In genomic region chr2:60954139-60954538, GRCh38 we compare ENCODE assay signal across 23 cellular contexts.
A peak's percentile ranks its signal among the peaks of the same experiment; 100 is the strongest.
DNase-seq lines count a peak whose midpoint lies in the region; ATAC-seq and TF ChIP-seq lines count a peak whose summit lies in the region.
"Had no signal": no experiment of that assay in that cellular context is flagged by ENCODE, and none has a peak within 500 bp of the region (broad histone marks: within the 10 kb centered on the region; RNA-seq: fewer than 3 reads in every experiment).

No MANE protein-coding gene starts in this region.

- H3K4me2 ChIP-seq in Karpas-422 (ENCODE audit: low read depth, low read length, poor library complexity, severe bottlenecking), result no peak overlapping the region
- H3K4me2 ChIP-seq: smooth muscle cell had no signal

- no peaks in the 10 kb centered on the region for H4K20me1 ChIP-seq in Karpas-422 (ENCODE audit: insufficient read depth, low read depth, low read length)

- H3K27ac ChIP-seq in Karpas-422 (ENCODE audit: low read length) (0 out of 2 replicates have a peak overlapping the region, but pooled peaks have one; percentile 4), SJCRH30 (no peak overlapping the region)
- H3K27ac ChIP-seq: cardiac muscle cell had no signal

- CTCF ChIA-PET in activated CD8-positive, alpha-beta T cell treated with anti-CD3 and anti-CD28 coated beads for 36 hours (lab: Charles Lee), result interaction anchor here (1.3 kb wide), 2 partner anchors 11 to 12 kb away, joined by 3 to 7 read pairs; no protein-coding TSS in a partner anchor
- CTCF ChIA-PET in activated CD8-positive, alpha-beta T cell treated with anti-CD3 and anti-CD28 coated beads, Interleukin-2, amount 10 ng/mL, durations not matched to agents 7 days and 5 days (lab: Charles Lee), result interaction anchor here (2.2 kb wide), 1 partner anchor 10 kb away, joined by 9 read pairs; no protein-coding TSS in a partner anchor

- H3K9me2 ChIP-seq in Karpas-422 (replicated peaks; ENCODE audit: insufficient read depth, low read length), result no peaks in the 10 kb centered on the region

- H3K4me3 Mint-ChIP-seq in activated CD8-positive, alpha-beta T cell treated with anti-CD3 and anti-CD28 coated beads for 36 hours, result no peak overlapping the region
- H3K4me3 Mint-ChIP-seq in activated CD8-positive, alpha-beta T cell treated with anti-CD3 and anti-CD28 coated beads, Interleukin-2, amount 10 ng/mL, durations not matched to agents 7 days and 5 days, result no peak overlapping the region
- no peak overlapping the region for H3K4me3 Mint-ChIP-seq in stimulated activated effector memory CD8-positive, alpha-beta T cell treated with anti-CD3 and anti-CD28 coated beads, Interleukin-12 subunit alpha, Interleukin-12 subunit beta, amount 100 ng/mL, for 72 hours
- H3K4me3 Mint-ChIP-seq: type B pancreatic cell had no signal

- peak overlapping the region; percentile 2 for H3K27ac Mint-ChIP-seq in activated CD8-positive, alpha-beta T cell treated with anti-CD3 and anti-CD28 coated beads for 36 hours
- no peak overlapping the region for H3K27ac Mint-ChIP-seq in activated CD8-positive, alpha-beta T cell treated with anti-CD3 and anti-CD28 coated beads, Interleukin-2, amount 10 ng/mL, durations not matched to agents 7 days and 5 days
- no peak overlapping the region for H3K27ac Mint-ChIP-seq in stimulated activated effector memory CD8-positive, alpha-beta T cell treated with anti-CD3 and anti-CD28 coated beads, Interleukin-12 subunit alpha, Interleukin-12 subunit beta, amount 100 ng/mL, for 72 hours
- H3K27ac Mint-ChIP-seq: type B pancreatic cell had no signal

- no peaks in the 10 kb centered on the region for H3K27me3 Mint-ChIP-seq in activated CD8-positive, alpha-beta T cell treated with anti-CD3 and anti-CD28 coated beads for 36 hours
- H3K27me3 Mint-ChIP-seq in activated CD8-positive, alpha-beta T cell treated with anti-CD3 and anti-CD28 coated beads, Interleukin-2, amount 10 ng/mL, durations not matched to agents 7 days and 5 days (ENCODE audit: low read depth), result no peaks in the 10 kb centered on the region
- H3K27me3 Mint-ChIP-seq: type B pancreatic cell had no signal

- no peak for TF ChIP-seq CTCF in activated CD8-positive, alpha-beta T cell treated with anti-CD3 and anti-CD28 coated beads for 36 hours (IDR thresholded peaks at IDR 0.05)

- H3K36me3 Mint-ChIP-seq in activated CD8-positive, alpha-beta T cell treated with anti-CD3 and anti-CD28 coated beads for 36 hours (ENCODE audit: low read depth), result peaks cover 26% of the 10 kb centered on the region
- peaks cover 46% of the 10 kb centered on the region for H3K36me3 Mint-ChIP-seq in activated CD8-positive, alpha-beta T cell treated with anti-CD3 and anti-CD28 coated beads, Interleukin-2, amount 10 ng/mL, durations not matched to agents 7 days and 5 days (ENCODE audit: low read depth)
- peaks cover 10% of the 10 kb centered on the region for H3K36me3 Mint-ChIP-seq in stimulated activated effector memory CD8-positive, alpha-beta T cell treated with anti-CD3 and anti-CD28 coated beads, Interleukin-12 subunit alpha, Interleukin-12 subunit beta, amount 100 ng/mL, for 72 hours

- H3K36me3 ChIP-seq in Karpas-422 (ENCODE audit: insufficient read depth, low read length) (peaks cover 27% of the 10 kb centered on the region), SJCRH30 (peaks cover 4% of the 10 kb centered on the region; the same call in 1 of the 2 replicates)
- H3K36me3 ChIP-seq: cardiac muscle cell, MG63 had no signal

- H3K79me2 ChIP-seq in Karpas-422 (ENCODE audit: low read length), result no peaks in the 10 kb centered on the region

- H3K9ac ChIP-seq in Karpas-422 (ENCODE audit: low read length), result no peak overlapping the region

- POLR2A ChIA-PET in activated CD8-positive, alpha-beta T cell treated with anti-CD3 and anti-CD28 coated beads for 36 hours (lab: Charles Lee), result no interaction called here
- POLR2A ChIA-PET in activated CD8-positive, alpha-beta T cell treated with anti-CD3 and anti-CD28 coated beads, Interleukin-2, amount 10 ng/mL, durations not matched to agents 7 days and 5 days (lab: Charles Lee), result interaction anchor here (1.3 kb wide), 1 partner anchor 72 kb away, joined by 3 read pairs; no protein-coding TSS in a partner anchor

- H3K4me1 ChIP-seq in Karpas-422 (ENCODE audit: low read length), result no peaks in the 10 kb centered on the region
- H3K4me1 ChIP-seq in SJCRH30, result peaks cover 11% of the 10 kb centered on the region

- H3K9me3 Mint-ChIP-seq in activated CD8-positive, alpha-beta T cell treated with anti-CD3 and anti-CD28 coated beads for 36 hours, result no peaks in the 10 kb centered on the region
- no peaks in the 10 kb centered on the region for H3K9me3 Mint-ChIP-seq in activated CD8-positive, alpha-beta T cell treated with anti-CD3 and anti-CD28 coated beads, Interleukin-2, amount 10 ng/mL, durations not matched to agents 7 days and 5 days (ENCODE audit: insufficient read depth)
- H3K9me3 Mint-ChIP-seq in stimulated activated effector memory CD8-positive, alpha-beta T cell treated with anti-CD3 and anti-CD28 coated beads, Interleukin-12 subunit alpha, Interleukin-12 subunit beta, amount 100 ng/mL, for 72 hours, result no peaks in the 10 kb centered on the region
- H3K9me3 Mint-ChIP-seq: type B pancreatic cell had no signal

- H3K9me3 ChIP-seq in Karpas-422 (ENCODE audit: low read length) (no peaks in the 10 kb centered on the region), SJCRH30 (replicated peaks) (0 out of 2 replicates have a peak, but pooled peaks cover 3% of the 10 kb centered on the region)
- H3K9me3 ChIP-seq: MG63 had no signal

- ATAC-seq in activated CD8-positive, alpha-beta T cell treated with anti-CD3 and anti-CD28 coated beads for 36 hours, result peak; percentile 93
- ATAC-seq in activated CD8-positive, alpha-beta T cell treated with anti-CD3 and anti-CD28 coated beads, Interleukin-2, amount 10 ng/mL, durations not matched to agents 7 days and 5 days, result no peak
- ATAC-seq in GM19463 (IDR thresholded peaks at IDR 0.05; ENCODE audit: unreplicated experiment) (peak; percentile 78), HG02970 (IDR thresholded peaks at IDR 0.05; ENCODE audit: low FRiP score, unreplicated experiment) (no peak)
- peak; percentile 94 for ATAC-seq in stimulated activated effector memory CD8-positive, alpha-beta T cell treated with anti-CD3 and anti-CD28 coated beads, Interleukin-12 subunit alpha, Interleukin-12 subunit beta, amount 100 ng/mL, for 72 hours

- intact Hi-C loops in activated CD8-positive, alpha-beta T cell treated with anti-CD3 and anti-CD28 coated beads for 36 hours (cut with micrococcal nuclease), result no loop called here
- intact Hi-C loops in head of caudate nucleus (cut with DNase I), result no loop called here

- peaks cover 13% of the 10 kb centered on the region for H3K4me1 Mint-ChIP-seq in activated CD8-positive, alpha-beta T cell treated with anti-CD3 and anti-CD28 coated beads for 36 hours (ENCODE audit: low read depth)
- H3K4me1 Mint-ChIP-seq in activated CD8-positive, alpha-beta T cell treated with anti-CD3 and anti-CD28 coated beads, Interleukin-2, amount 10 ng/mL, durations not matched to agents 7 days and 5 days (ENCODE audit: low read depth), result peaks cover 14% of the 10 kb centered on the region
- H3K4me1 Mint-ChIP-seq in stimulated activated effector memory CD8-positive, alpha-beta T cell treated with anti-CD3 and anti-CD28 coated beads, Interleukin-12 subunit alpha, Interleukin-12 subunit beta, amount 100 ng/mL, for 72 hours, result no peaks in the 10 kb centered on the region

- no peaks in the 10 kb centered on the region for H3K27me3 ChIP-seq in Karpas-422 (ENCODE audit: low read length)
- H3K27me3 ChIP-seq in SJCRH30, result no peaks in the 10 kb centered on the region
- H3K27me3 ChIP-seq: cardiac muscle cell, MG63 had no signal

- H3K4me3 ChIP-seq in Karpas-422 (ENCODE audit: low read length) (no peak overlapping the region), SJCRH30 (no peak overlapping the region)
- H3K4me3 ChIP-seq: cardiac muscle cell, MG63, smooth muscle cell had no signal

- DNase-seq in activated CD8-positive, alpha-beta T cell treated with anti-CD3 and anti-CD28 coated beads for 36 hours, result peak; percentile 33
- no peak for DNase-seq in activated CD8-positive, alpha-beta T cell treated with anti-CD3 and anti-CD28 coated beads, Interleukin-2, amount 10 ng/mL, durations not matched to agents 7 days and 5 days
- no peak for DNase-seq in Karpas-422
- no peak for DNase-seq in stimulated activated effector memory CD8-positive, alpha-beta T cell treated with anti-CD3 and anti-CD28 coated beads, Interleukin-12 subunit alpha, Interleukin-12 subunit beta, amount 100 ng/mL, for 72 hours (ENCODE audit: low spot score in 2 of 2)
- no peak for DNase-seq in SJCRH30
- no peak for DNase-seq in head of caudate nucleus
- DNase-seq: 8988T; activated CD4-positive, alpha-beta T cell treated with anti-CD3 and anti-CD28 coated beads, Interleukin-2, amount 50 U/mL, for 1 hour; activated CD8-positive, alpha-beta memory T cell treated with anti-CD3 and anti-CD28 coated beads, Interleukin-2, amount 50 U/mL, for 48 hours; activated gamma-delta T cell treated with Interleukin-2 at 50 U/mL for 16 hours; DMS53; GF-D8; mammary epithelial cell; MG63; NCI-H1436; NCI-H510A treated with DMSO at 0.1 percent for 48 hours; retina; stimulated activated CD4-positive, alpha-beta T cell treated with anti-CD3 and anti-CD28 coated beads, Interleukin-4, amount 100 ng/mL, for 1 hour had no signal

- H2AFZ ChIP-seq in Karpas-422 (ENCODE audit: low read length), result no peak overlapping the region

Comparison
In these comparisons a context has a peak if more than half of its experiments do, and no peak if none do; other contexts are left out.
1. ATAC-seq: peak in activated CD8-positive, alpha-beta T cell treated with anti-CD3 and anti-CD28 coated beads for 36 hours (single experiment), GM19463 (single experiment) and stimulated activated effector memory CD8-positive, alpha-beta T cell treated with anti-CD3 and anti-CD28 coated beads, Interleukin-12 subunit alpha, Interleukin-12 subunit beta, amount 100 ng/mL, for 72 hours (single experiment); none in activated CD8-positive, alpha-beta T cell treated with anti-CD3 and anti-CD28 coated beads, Interleukin-2, amount 10 ng/mL, durations not matched to agents 7 days and 5 days (single experiment) and HG02970 (single experiment).